Comparison of ENCODE assay signal across 23 cellular contexts in genomic region chr14:65954915-65955314, GRCh38.
DNase-seq lines count a peak whose midpoint lies in the region; FAIRE-seq and TF ChIP-seq lines count a peak whose summit lies in the region.
"Had no signal": no experiment of that assay in that cellular context is flagged by ENCODE, and none has a peak within 500 bp of the region (broad histone marks: within the 10 kb centered on the region; RNA-seq: fewer than 3 reads in every experiment).

No MANE protein-coding gene starts in this region.

- TF ChIP-seq RAD21 in neural cell (conservative IDR thresholded peaks at IDR 0.05), result peak; percentile 15

- WGBS in esophagus squamous epithelium, 2 donors, result 95 to 96% methylated on average over 2 of the region's 2 CpGs

- H4K20me1 ChIP-seq in neural cell (ENCODE audit: insufficient read depth), result no peaks in the 10 kb centered on the region
- H4K20me1 ChIP-seq: BLaER1 had no signal

- peak; percentile 81 for FAIRE-seq in HTR-8/SVneo (lab: Jason Lieb, UNC)
- FAIRE-seq: A204.1, GM12891, GM18507, H54 had no signal

- TF ChIP-seq CTCF in neural cell (IDR thresholded peaks at IDR 0.05; ENCODE audit: poor library complexity, severe bottlenecking), result no peak
- no peak for TF ChIP-seq CTCF in esophagus squamous epithelium (IDR thresholded peaks at IDR 0.05)

- no peak overlapping the region for H3K4me2 ChIP-seq in neural cell (ENCODE audit: low read length)
- H3K4me2 ChIP-seq: BLaER1 had no signal

- no peaks in the 10 kb centered on the region for H3K4me1 ChIP-seq in esophagus squamous epithelium
- H3K4me1 ChIP-seq: BLaER1, Caco-2, HAP-1 had no signal

- DNase-seq in NCI-H146 (lab: John Stamatoyannopoulos, UW) (peak; percentile 8), NCI-H146 treated with DMSO at 0.1 percent for 48 hours (lab: John Stamatoyannopoulos, UW; ENCODE audit: unreplicated experiment) (no peak), HTR-8/SVneo (ENCODE audit: insufficient read length, low spot score) (no peak), GM03348 (ENCODE audit: low spot score) (no peak), esophagus squamous epithelium (lab: John Stamatoyannopoulos, UW) (no peak)
- DNase-seq: Caco-2; CD4-positive, CD25-positive, alpha-beta regulatory T cell; CD8-positive, alpha-beta T cell; DMS 273 treated with DMSO at 0.1 percent for 48 hours; DMS79; EL; GDM1; GOT3; HFFc6 had no signal

- H3K36me3 ChIP-seq in neural cell (ENCODE audit: insufficient read depth, low read length) (no peaks in the 10 kb centered on the region), esophagus squamous epithelium (no peaks in the 10 kb centered on the region)
- H3K36me3 ChIP-seq: BLaER1, HAP-1 had no signal

- H3F3A ChIP-seq in neural cell (ENCODE audit: insufficient read depth, low read length, poor library complexity, severe bottlenecking), result no peaks in the 10 kb centered on the region

- H3K79me2 ChIP-seq in neural cell (replicated peaks; ENCODE audit: insufficient read depth, low read length), result no peaks in the 10 kb centered on the region

- H3K9ac ChIP-seq in neural cell (ENCODE audit: low read length), result no peak overlapping the region
- H3K9ac ChIP-seq: BLaER1 had no signal

- peak overlapping the region; percentile 37 for H3K27ac ChIP-seq in neural cell (ENCODE audit: low read length)
- no peak overlapping the region for H3K27ac ChIP-seq in esophagus squamous epithelium
- H3K27ac ChIP-seq: 22Rv1, BLaER1, C4-2B had no signal

- no peaks in the 10 kb centered on the region for H3K9me2 ChIP-seq in neural cell (ENCODE audit: insufficient read depth, low read length)

- H3K27me3 ChIP-seq in neural cell (ENCODE audit: insufficient read depth, low read depth, low read length) (no peaks in the 10 kb centered on the region), esophagus squamous epithelium (no peaks in the 10 kb centered on the region)
- H3K27me3 ChIP-seq: BLaER1 had no signal

- H3K4me3 ChIP-seq in neural cell (ENCODE audit: low read length) (no peak overlapping the region), esophagus squamous epithelium (no peak overlapping the region)
- H3K4me3 ChIP-seq: BLaER1, HAP-1 had no signal

- intact Hi-C loops in esophagus squamous epithelium (cut with DNase I), result loop anchor here (10.0 kb wide), 1 partner anchor 790 kb away; no protein-coding TSS in a partner anchor

- H3K9me3 ChIP-seq in neural cell (ENCODE audit: low read length) (no peaks in the 10 kb centered on the region), esophagus squamous epithelium (no peaks in the 10 kb centered on the region)
- H3K9me3 ChIP-seq: BLaER1, Caco-2, HAP-1 had no signal

- peak; percentile 32 for TF ChIP-seq EP300 in neural cell (conservative IDR thresholded peaks at IDR 0.05; ENCODE audit: poor library complexity, severe bottlenecking)

- no peak overlapping the region for H2AFZ ChIP-seq in neural cell (ENCODE audit: low read depth, low read length)

- TF ChIP-seq POLR2A in esophagus squamous epithelium (IDR thresholded peaks at IDR 0.05), result no peak

TF ChIP-seq in neural cell, 6 proteins besides CTCF, POLR2A, EP300 and RAD21:
- peak; percentile 94 for TF ChIP-seq REST (IDR thresholded peaks at IDR 0.05; ENCODE audit: borderline replicate concordance)
- peak; percentile 67 for TF ChIP-seq POLR2AphosphoS5 (IDR thresholded peaks at IDR 0.05)
- no peak for TF ChIP-seq SMC3 (conservative IDR thresholded peaks at IDR 0.05; ENCODE audit: poor library complexity)
- no peak for TF ChIP-seq MXI1 (conservative IDR thresholded peaks at IDR 0.05; ENCODE audit: poor library complexity, severe bottlenecking)
- no peak for TF ChIP-seq EZH2 (IDR thresholded peaks at IDR 0.05; ENCODE audit: borderline replicate concordance, insufficient read depth, low read length, poor library complexity, severe bottlenecking)
- TF ChIP-seq TAF1 (IDR thresholded peaks at IDR 0.05; ENCODE audit: low read depth), result no peak
